ENCODE assay signal across 1 cellular context in the genomic region with DNA sequence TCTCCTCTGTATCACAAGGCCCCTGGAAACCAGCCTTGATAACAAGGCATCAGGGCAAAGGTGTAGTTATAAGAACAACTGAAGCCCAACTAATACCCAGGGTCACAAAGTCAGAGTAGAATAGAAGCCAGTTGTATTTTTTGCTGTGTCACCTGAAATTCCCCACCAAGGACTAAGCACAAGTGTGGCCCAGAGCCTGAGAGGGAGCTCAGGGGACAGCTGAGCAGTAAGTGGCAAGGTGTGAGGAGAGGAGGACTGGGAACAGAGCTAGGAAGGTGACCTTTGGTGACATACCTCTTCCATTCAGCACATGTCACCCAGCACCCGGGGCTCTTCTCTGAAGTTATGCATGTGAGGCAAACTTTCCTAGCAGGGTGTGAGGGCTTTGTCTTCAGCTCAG.
TF ChIP-seq lines count a peak whose summit lies in the region.

No MANE protein-coding gene starts in this region.

TF ChIP-seq in A549, 52 proteins besides CTCF, POLR2A, EP300 and RAD21 (continued from another document):
- TF ChIP-seq, protein P1, sequence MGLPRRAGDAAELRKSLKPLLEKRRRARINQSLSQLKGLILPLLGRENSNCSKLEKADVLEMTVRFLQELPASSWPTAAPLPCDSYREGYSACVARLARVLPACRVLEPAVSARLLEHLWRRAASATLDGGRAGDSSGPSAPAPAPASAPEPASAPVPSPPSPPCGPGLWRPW (IDR thresholded peaks at IDR 0.05): no peak
